Comparison of ENCODE assay signal across 10 cellular contexts in genomic region chr4:138223191-138223910, GRCh38. TPM values are rescaled to one million over a fixed set of nuclear protein-coding genes. Genes with fewer than 3 reads are reported as not detected.
DNase-seq lines count a peak whose midpoint lies in the region; ATAC-seq, FAIRE-seq and TF ChIP-seq lines count a peak whose summit lies in the region.
"Had no signal": no experiment of that assay in that cellular context is flagged by ENCODE, and none has a peak within 500 bp of the region (broad histone marks: within the 10 kb centered on the region; RNA-seq: fewer than 3 reads in every experiment).

No MANE protein-coding gene starts in this region.

- peak overlapping the region; percentile 88 for H2BK5ac ChIP-seq in IMR-90 (ENCODE audit: low read depth, low read length, poor library complexity, severe bottlenecking)

- in situ Hi-C loops in IMR-90 (cut with MboI; ENCODE audit: low sequenced_read_pairs), result loop anchor here (25.0 kb wide), 1 partner anchor 639 kb away; no protein-coding TSS in a partner anchor
- in situ Hi-C loops in GM12878 (cut with MboI), result loop anchor here (25.0 kb wide), 1 partner anchor 1089 kb away; the partner anchor contains the start of genes NAA15 and NDUFC1

- no peak overlapping the region for H3K4me2 ChIP-seq in IMR-90 (ENCODE audit: low read depth, low read length)
- no peak overlapping the region for H3K4me2 ChIP-seq in GM12878 (ENCODE audit: control insufficient read depth, insufficient read depth)

- H3K56ac ChIP-seq in IMR-90 (ENCODE audit: extremely low read depth, insufficient read depth, low read length), result peak overlapping the region; percentile 42; the same call in 1 of the 2 replicates

- H2AK9ac ChIP-seq in IMR-90 (replicated peaks; ENCODE audit: low read depth, low read length, poor library complexity), result no peak overlapping the region

- peak overlapping the region; percentile 53 to 68 for H4K8ac ChIP-seq in IMR-90 (ENCODE audit: low read depth in 2 of 2, low read length in 2 of 2)

- no TSS peak for BruUV-seq in IMR-90 (replicated peaks; lab: Mats Ljungman, UMichigan)
- no TSS peak for BruUV-seq in GM12878 (replicated peaks; lab: Mats Ljungman, UMichigan)

- TF ChIP-seq CTCF in IMR-90 (conservative IDR thresholded peaks at IDR 0.05; ENCODE audit: low read depth, low read length), result no peak
- TF ChIP-seq CTCF in GM12878 (IDR thresholded peaks at IDR 0.05 in 2 of 3, conservative IDR thresholded peaks at IDR 0.05 in 1 of 3; ENCODE audit: control insufficient read depth in 2 of 3, extremely low read depth in 1 of 3, insufficient read depth in 1 of 3, low read depth in 3 of 3, low read length in 3 of 3), result no peak
- no peak for TF ChIP-seq CTCF in RWPE1 (conservative IDR thresholded peaks at IDR 0.05; ENCODE audit: low read depth)
- no peak for TF ChIP-seq CTCF in suprapubic skin (IDR thresholded peaks at IDR 0.05)

- no peak overlapping the region for H2AFZ ChIP-seq in IMR-90 (replicated peaks; ENCODE audit: low read length, poor library complexity)
- H2AFZ ChIP-seq in GM12878 (ENCODE audit: control insufficient read depth, low read depth, low read length), result peak overlapping the region; percentile 20; the same call in 1 of the 2 replicates

- intact Hi-C loops in IMR-90 (cut with micrococcal nuclease), result loop anchor here (5.0 to 10.0 kb wide), 2 partner anchors 459 to 651 kb away; no protein-coding TSS in a partner anchor
- intact Hi-C loops in GM12878 (cut with micrococcal nuclease; ENCODE audit: unreplicated experiment), result no loop called here

- peak overlapping the region; percentile 73; the same call in 1 of the 2 replicates for H3K27ac ChIP-seq in IMR-90 (ENCODE audit: insufficient read depth, low read length)
- H3K27ac ChIP-seq in GM12878 (ENCODE audit: control insufficient read depth, insufficient read depth), result no peak overlapping the region
- no peak overlapping the region for H3K27ac ChIP-seq in RWPE1
- H3K27ac ChIP-seq in suprapubic skin, result no peak overlapping the region

- H3K27me3 ChIP-seq in IMR-90 (ENCODE audit: control insufficient read depth, insufficient read depth, low read length), result no peaks in the 10 kb centered on the region
- no peaks in the 10 kb centered on the region for H3K27me3 ChIP-seq in GM12878 (replicated peaks in 1 of 2; ENCODE audit: control insufficient read depth in 2 of 2, insufficient read depth in 2 of 2, low read length in 1 of 2)
- H3K27me3 ChIP-seq in suprapubic skin, result no peaks in the 10 kb centered on the region

- peak overlapping the region; percentile 98 for H4K5ac ChIP-seq in IMR-90 (ENCODE audit: low read depth, low read length)

- H3K14ac ChIP-seq in IMR-90 (replicated peaks; ENCODE audit: low read depth, low read length), result peak overlapping the region; percentile 82

- no peak for FAIRE-seq in GM12878 (lab: Jason Lieb, UNC)

- TF ChIP-seq RAD21 in IMR-90 (IDR thresholded peaks at IDR 0.05; ENCODE audit: low read length), result no peak
- TF ChIP-seq RAD21 in GM12878 (IDR thresholded peaks at IDR 0.05; ENCODE audit: insufficient read depth, low read depth, low read length), result no peak

- peak overlapping the region; percentile 86 for H3K4ac ChIP-seq in IMR-90 (ENCODE audit: low read depth, low read length)

- peak overlapping the region; percentile 76; the same call in 2 of the 3 replicates for H2BK15ac ChIP-seq in IMR-90 (ENCODE audit: low read depth, low read length)

- H2AK5ac ChIP-seq in IMR-90 (ENCODE audit: low read depth, low read length), result peak overlapping the region; percentile 81

- H4K91ac ChIP-seq in IMR-90 (ENCODE audit: insufficient read depth, low read depth, low read length), result peak overlapping the region; percentile 89

- H3K18ac ChIP-seq in IMR-90 (ENCODE audit: low read depth, low read length), result peak overlapping the region; percentile 100

- SMC1A ChIA-PET in GM12878 (lab: Charles Lee; ENCODE audit: uncharacterized antibody, unreplicated experiment), result interaction anchor here (0.5 to 1.9 kb wide), 7 partner anchors 10 to 838 kb away, joined by 3 to 14 read pairs (median 4); partner anchors contain the start of gene SLC7A11

- TF ChIP-seq POLR2A in IMR-90 (IDR thresholded peaks at IDR 0.05; ENCODE audit: low read depth, low read length), result no peak
- TF ChIP-seq POLR2A in GM12878 (IDR thresholded peaks at IDR 0.05; ENCODE audit: low read depth, low read length), result no peak
- TF ChIP-seq POLR2A in suprapubic skin (IDR thresholded peaks at IDR 0.05), result no peak

- H3K23ac ChIP-seq in IMR-90 (ENCODE audit: low read depth, low read length), result peak overlapping the region; percentile 30

- H3K36me3 ChIP-seq in IMR-90 (ENCODE audit: control insufficient read depth, insufficient read depth, low read length) (peaks cover 19% of the 10 kb centered on the region), GM12878 (ENCODE audit: control insufficient read depth in 2 of 2, insufficient read depth in 2 of 2, low read length in 1 of 2) (no peaks in the 10 kb centered on the region), suprapubic skin (no peaks in the 10 kb centered on the region)

- H3K9ac ChIP-seq in IMR-90 (ENCODE audit: low read depth, low read length) (peak overlapping the region; percentile 69), GM12878 (ENCODE audit: control insufficient read depth, insufficient read depth, low read length) (no peak overlapping the region)

- H3K4me1 ChIP-seq in IMR-90 (ENCODE audit: control insufficient read depth, insufficient read depth, low read length) (peaks cover 15% of the 10 kb centered on the region), GM12878 (ENCODE audit: control insufficient read depth, insufficient read depth, low read length) (no peaks in the 10 kb centered on the region), suprapubic skin (no peaks in the 10 kb centered on the region)

- dilution Hi-C loops in IMR-90 (cut with HindIII; ENCODE audit: low sequenced_read_pairs, unreplicated experiment), result no loop called here

- peak overlapping the region; percentile 92 for H2BK120ac ChIP-seq in IMR-90 (ENCODE audit: low read depth, low read length)

- RAD21 ChIA-PET in GM12878 (lab: Charles Lee; ENCODE audit: unreplicated experiment), result interaction anchor here (1.0 to 1.2 kb wide), 3 partner anchors 14 to 33 kb away, joined by 3 to 5 read pairs (median 5); partner anchors contain the start of gene SLC7A11

- POLR2A ChIA-PET in IMR-90 (lab: Charles Lee; ENCODE audit: unreplicated experiment), result no interaction called here
- POLR2A ChIA-PET in GM12878 (lab: Charles Lee), result interaction anchor here (0.6 kb wide), 1 partner anchor 17 kb away, joined by 5 read pairs; no protein-coding TSS in a partner anchor
- POLR2A ChIA-PET in RWPE1 (lab: Yijun Ruan, JAX; ENCODE audit: low non-redundant PET), result no interaction called here

- DNase-seq in ELF-1 (ENCODE audit: low read depth, low spot score), result peak; percentile 70
- no peak for DNase-seq in IMR-90
- DNase-seq in GM12878 (ENCODE audit: low read depth, low spot score), result no peak
- no peak for DNase-seq in A172 (ENCODE audit: low spot score)
- DNase-seq in RWPE1 (ENCODE audit: low spot score), result no peak
- no peak for DNase-seq in suprapubic skin (ENCODE audit: low spot score in 2 of 2)
- DNase-seq in NCI-H187 treated with DMSO at 0.1 percent for 48 hours (lab: John Stamatoyannopoulos, UW), result no peak
- DNase-seq: NCI-H524 treated with DMSO at 0.1 percent for 48 hours had no signal

- no peaks in the 10 kb centered on the region for H3K9me1 ChIP-seq in IMR-90 (ENCODE audit: insufficient read depth, low read length)

- no peaks in the 10 kb centered on the region for H3K79me2 ChIP-seq in GM12878 (ENCODE audit: control insufficient read depth, insufficient read depth, low read length)

- CTCF ChIA-PET in IMR-90 (lab: Yijun Ruan, JAX) (no interaction called here), GM12878 (lab: Yijun Ruan, JAX) (interaction anchor here (0.9 to 1.0 kb wide), 2 partner anchors 9 to 19 kb away, joined by 3 read pairs; no protein-coding TSS in a partner anchor), RWPE1 (lab: Yijun Ruan, JAX) (interaction anchor here (0.7 kb wide), 1 partner anchor 1723 kb away, joined by 3 read pairs; no protein-coding TSS in a partner anchor)

- ATAC-seq in GM21447 (IDR thresholded peaks at IDR 0.05; ENCODE audit: unreplicated experiment) (peak; percentile 54), IMR-90 (ENCODE audit: low read depth) (no peak), GM12878 (peak; percentile 76)
- ATAC-seq: stimulated activated effector memory CD8-positive, alpha-beta T cell treated with anti-CD3 and anti-CD28 coated beads, Interleukin-12 subunit alpha, Interleukin-12 subunit beta, amount 100 ng/mL, for 72 hours had no signal

- H3K9me3 ChIP-seq in IMR-90 (ENCODE audit: control insufficient read depth, insufficient read depth, low read length) (no peaks in the 10 kb centered on the region), GM12878 (replicated peaks; ENCODE audit: control insufficient read depth, insufficient read depth, low read length) (no peaks in the 10 kb centered on the region), suprapubic skin (no peaks in the 10 kb centered on the region)

- H2BK20ac ChIP-seq in IMR-90 (ENCODE audit: low read depth, low read length), result peak overlapping the region; percentile 90

- peaks cover 13 to 26% of the 10 kb centered on the region in 2 experiments; a peak in 3 of 4 replicates for H3K79me1 ChIP-seq in IMR-90 (ENCODE audit: low read depth in 1 of 2, low read length in 2 of 2)

- TF ChIP-seq EP300 in GM12878 (IDR thresholded peaks at IDR 0.05; ENCODE audit: borderline replicate concordance in 1 of 2, control insufficient read depth in 1 of 2, low read depth in 2 of 2, low read length in 2 of 2) (no peak), suprapubic skin (IDR thresholded peaks at IDR 0.05) (no peak)

- WGBS in IMR-90 (ENCODE audit: extremely low coverage in 2 of 2, insufficient read length in 1 of 2), 2 experiments, result 100% methylated on average over 1 of the region's 4 CpGs; no CpG with 5 or more reads in 1 of the 2 experiments
- WGBS in GM12878 (ENCODE audit: insufficient coverage, insufficient replicate concordance, low lambda C conversion rate, missing lambda C conversion rate), result 67% methylated on average over 4 of the region's 4 CpGs
- 75% methylated on average over 4 of the region's 4 CpGs for WGBS in suprapubic skin

- H3K4me3 ChIP-seq in IMR-90 (ENCODE audit: insufficient read depth, low read depth, low read length) (no peak overlapping the region), GM12878 (no peak overlapping the region), suprapubic skin (no peak overlapping the region)

- H4K20me1 ChIP-seq in IMR-90 (ENCODE audit: insufficient read depth, low read length), result no peaks in the 10 kb centered on the region
- H4K20me1 ChIP-seq in GM12878 (ENCODE audit: control insufficient read depth, insufficient read depth), result no peaks in the 10 kb centered on the region

RNA-seq across cellular contexts. Expression of gene SLC7A11, which starts 18.8 kb away (rescaled TPM):
- 24.7 and 35.6 TPM in 2 replicates for total RNA-seq in IMR-90 (2012; rRNA removed)
- 5.6 and 8.3 TPM in 2 replicates for polyA plus RNA-seq in IMR-90 (2012; rRNA removed)
- 1.1 and 1.5 TPM in 2 replicates for polyA plus RNA-seq in IMR-90 (2012; cell fraction: cytosol; rRNA removed)
- 1.2 and 14.0 TPM in 2 replicates for polyA plus RNA-seq in IMR-90 (2012; cell fraction: nucleus; rRNA removed; ENCODE audit: low replicate concordance)
- 62.0 and 64.1 TPM in 2 replicates for total RNA-seq in GM12878 (2013; cell fraction: nucleolus; rRNA removed)
- 5.9 and 7.4 TPM in 2 replicates for total RNA-seq in GM12878 (2014; rRNA removed)
- 7.0 and 7.6 TPM in 2 replicates for total RNA-seq in GM12878 (2014; rRNA removed; fragmentation: Illumina TruSeq; extraction: Trizol)
- total RNA-seq in GM12878 (2021), result 3.6 and 4.0 TPM in 2 replicates
- polyA plus RNA-seq in GM12878 (2011; ENCODE audit: low read depth), result 2.2 TPM
- 9.8 and 18.1 TPM in 2 replicates for polyA plus RNA-seq in GM12878 (2011; rRNA removed)
- 2.5 and 4.2 TPM in 2 replicates for polyA plus RNA-seq in GM12878 (2011; cell fraction: cytosol; rRNA removed)
- 9.5 and 9.8 TPM in 2 replicates for polyA plus RNA-seq in GM12878 (2011; cell fraction: nucleus; rRNA removed)
- 3.6 TPM in 2 replicates for polyA plus RNA-seq in GM12878 (2012)
- polyA plus RNA-seq in GM12878 (2014; fragmentation: Illumina TruSeq; extraction: Trizol), result 5.7 and 8.0 TPM in 2 replicates
- 1 to 10 TPM; 1.6 to 2.2 TPM for polyA plus RNA-seq in GM12878 (2014; fragmentation: Nextera tagmentation; extraction: Ambion mirVana)
- 2.4 and 3.4 TPM in 2 replicates for polyA plus RNA-seq in GM12878 (2014; rRNA removed)
- 1 to 10 TPM; 1.8 to 2.2 TPM for polyA plus RNA-seq in GM12878 (2016; fragmentation: Nextera tagmentation; extraction: Ambion mirVana)
- 14.2 and 17.4 TPM in 2 replicates for polyA minus RNA-seq in GM12878 (2011; rRNA and poly(A)+ RNA removed)
- 4.3 and 6.9 TPM in 2 replicates for polyA minus RNA-seq in GM12878 (2011; cell fraction: cytosol; rRNA and poly(A)+ RNA removed)
- 12.0 and 13.6 TPM in 2 replicates for polyA minus RNA-seq in GM12878 (2011; cell fraction: nucleus; rRNA and poly(A)+ RNA removed)
- 23.8 and 61.0 TPM in 2 replicates for total RNA-seq in A172 (2014; rRNA removed; shearing (Covaris generic))
- 1 to 10 TPM in 2 of 4 donors, under 1 TPM in 2; 0.48 to 2.1 (median 1.2) TPM for total RNA-seq in suprapubic skin
